Comparison of ENCODE assay signal across 8 cellular contexts in the genomic region with DNA sequence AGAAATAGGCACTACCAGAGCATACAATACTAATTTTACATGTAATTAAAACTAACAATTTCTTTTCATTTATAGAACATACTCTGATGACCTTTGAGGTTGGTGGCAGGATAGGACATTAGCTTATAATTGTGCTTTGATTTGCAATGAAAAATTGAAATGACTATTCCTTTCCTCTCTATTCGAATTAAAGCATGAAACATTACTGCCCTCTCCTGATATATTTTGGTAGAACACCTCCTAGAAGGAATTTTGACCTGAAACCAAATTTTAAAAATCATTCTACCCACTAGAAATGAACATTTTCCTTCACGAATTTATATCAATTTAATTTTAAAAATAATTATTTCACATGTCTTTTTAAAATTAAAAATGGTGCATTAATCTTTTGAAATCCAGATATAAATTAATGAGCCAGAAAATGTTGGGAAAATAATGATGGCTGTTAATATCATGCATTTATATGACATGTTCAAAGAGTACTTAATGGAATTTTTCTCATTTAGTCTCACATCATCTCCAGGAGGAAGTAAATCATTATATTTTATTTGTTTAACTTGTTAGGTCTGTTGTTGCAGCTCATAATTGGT.
DNase-seq lines count a peak whose midpoint lies in the region; ATAC-seq and TF ChIP-seq lines count a peak whose summit lies in the region.

No MANE protein-coding gene starts in this region.

- 2% methylated on average over 2 of the region's 2 CpGs for WGBS in liver

- H3K4me3 ChIP-seq in adipocyte (ENCODE audit: low read length) (no peak overlapping the region), liver (ENCODE audit: low read depth in 1 of 3, low read length in 3 of 3) (no peak overlapping the region), H7 (ENCODE audit: insufficient read depth, low read depth, low read length) (no peak overlapping the region)

- TF ChIP-seq CTCF in liver (IDR thresholded peaks at IDR 0.05; ENCODE audit: low read depth, low read length, missing input control): peak; percentile 66

- ATAC-seq in GM18907 (IDR thresholded peaks at IDR 0.05; ENCODE audit: unreplicated experiment): no peak

- DNase-seq in AG20443 (ENCODE audit: low spot score): peak; percentile 35
- DNase-seq in HT1080 (ENCODE audit: low read depth): peak; percentile 21
- peak; percentile 77 for DNase-seq in adipocyte (ENCODE audit: low read depth)
- DNase-seq in H7: no peak
- no peak for DNase-seq in activated CD4-positive, alpha-beta T cell treated with anti-CD3 and anti-CD28 coated beads for 1 hour
- DNase-seq in cortex of kidney (lab: John Stamatoyannopoulos, UW): no peak

- no peak overlapping the region for H3K9ac ChIP-seq in adipocyte (ENCODE audit: low read length)
- no peak overlapping the region for H3K9ac ChIP-seq in liver (ENCODE audit: low read depth in 1 of 2, low read length in 2 of 2)

- peaks cover 2% of the 10 kb centered on the region for H3K9me3 ChIP-seq in adipocyte (ENCODE audit: control insufficient read depth, low read length)
- H3K9me3 ChIP-seq in liver (ENCODE audit: control insufficient read depth in 4 of 4, low read length in 3 of 4): peaks cover 0 to 3% (median 0%) of the 10 kb centered on the region in 4 donors

- H3K27ac ChIP-seq in liver (ENCODE audit: low read depth in 1 of 2, low read length in 2 of 2): no peak overlapping the region

- H3K27me3 ChIP-seq in adipocyte (replicated peaks; ENCODE audit: control insufficient read depth, insufficient read depth, low read length): peaks cover 5% of the 10 kb centered on the region
- peaks cover 0 to 3% (median 0%) of the 10 kb centered on the region in 4 donors for H3K27me3 ChIP-seq in liver (ENCODE audit: control insufficient read depth in 4 of 4, insufficient read depth in 4 of 4, low read length in 3 of 4)
- no peaks in the 10 kb centered on the region for H3K27me3 ChIP-seq in H7 (ENCODE audit: control insufficient read depth, insufficient read depth, low read length)

- peak; percentile 92 to 95 for TF ChIP-seq RAD21 in liver (IDR thresholded peaks at IDR 0.05)

- H3K4me1 ChIP-seq in adipocyte (ENCODE audit: control insufficient read depth, insufficient read depth, low read length) (no peaks in the 10 kb centered on the region), liver (ENCODE audit: control insufficient read depth in 4 of 4, insufficient read depth in 4 of 4, low read length in 3 of 4) (no peaks in the 10 kb centered on the region)

- H3K36me3 ChIP-seq in adipocyte (ENCODE audit: control insufficient read depth, insufficient read depth, low read length, severe bottlenecking) (no peaks in the 10 kb centered on the region), liver (ENCODE audit: control insufficient read depth in 4 of 4, insufficient read depth in 3 of 4, low read depth in 1 of 4, low read length in 3 of 4) (no peaks in the 10 kb centered on the region), H7 (replicated peaks; ENCODE audit: control insufficient read depth, insufficient read depth, low read length) (no peaks in the 10 kb centered on the region)

TF ChIP-seq in liver, 16 proteins besides CTCF, POLR2A, EP300 and RAD21:
- no peak for TF ChIP-seq GABPA (IDR thresholded peaks at IDR 0.05 in 1 of 2, conservative IDR thresholded peaks at IDR 0.05 in 1 of 2)
- TF ChIP-seq HNF4G (IDR thresholded peaks at IDR 0.05): no peak
- TF ChIP-seq, protein P1, sequence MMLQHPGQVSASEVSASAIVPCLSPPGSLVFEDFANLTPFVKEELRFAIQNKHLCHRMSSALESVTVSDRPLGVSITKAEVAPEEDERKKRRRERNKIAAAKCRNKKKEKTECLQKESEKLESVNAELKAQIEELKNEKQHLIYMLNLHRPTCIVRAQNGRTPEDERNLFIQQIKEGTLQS (IDR thresholded peaks at IDR 0.05): no peak
- no peak for TF ChIP-seq HNF4A (conservative IDR thresholded peaks at IDR 0.05)

Comparison
In these comparisons a context has a peak if more than half of its experiments do, and no peak if none do; other contexts are left out.
1. DNase-seq: peak in AG20443 (single experiment), HT1080 (single experiment) and adipocyte (single experiment); none in H7 (single experiment), activated CD4-positive, alpha-beta T cell treated with anti-CD3 and anti-CD28 coated beads for 1 hour (single experiment) and cortex of kidney (single experiment).